Comparison of ENCODE assay signal across 9 cellular contexts in genomic region chr7:127653396-127653795, GRCh38. TPM values are rescaled to one million over a fixed set of nuclear protein-coding genes. Genes with fewer than 3 reads are reported as not detected.
DNase-seq lines count a peak whose midpoint lies in the region; ATAC-seq and TF ChIP-seq lines count a peak whose summit lies in the region.
"Had no signal": no experiment of that assay in that cellular context is flagged by ENCODE, and none has a peak within 500 bp of the region (broad histone marks: within the 10 kb centered on the region; RNA-seq: fewer than 3 reads in every experiment).

No MANE protein-coding gene starts in this region.

- H3K27ac ChIP-seq in DOHH2 (ENCODE audit: low read depth, low read length) (no peak overlapping the region), duodenal mucosa (ENCODE audit: low read depth, low read length) (no peak overlapping the region)

- H3F3A ChIP-seq in DOHH2 (ENCODE audit: control insufficient read depth, insufficient read depth): peaks cover 4% of the 10 kb centered on the region; the same call in 1 of the 2 replicates

- H3K4me2 ChIP-seq in DOHH2 (ENCODE audit: low read length): peak overlapping the region; percentile 79

- H3K4me3 ChIP-seq in DOHH2 (ENCODE audit: low read length) (peak overlapping the region; percentile 93), MG63 (peak overlapping the region; percentile 87), duodenal mucosa (ENCODE audit: low read depth in 1 of 2, low read length in 2 of 2) (peak overlapping the region; percentile 82 to 94), neuron (ENCODE audit: low read length) (peak overlapping the region; percentile 84)

- H4K20me1 ChIP-seq in DOHH2 (ENCODE audit: control insufficient read depth, insufficient read depth, low read depth, low read length): peaks cover 50% of the 10 kb centered on the region

- no peak for DNase-seq in MG63
- DNase-seq in OCI-M2 (lab: John Stamatoyannopoulos, UW; ENCODE audit: unreplicated experiment): no peak
- no peak for DNase-seq in dedifferentiated amniotic fluid mesenchymal stem cell (ENCODE audit: extremely low spot score)
- DNase-seq in DMS153 treated with DMSO at 0.1 percent for 48 hours (lab: John Stamatoyannopoulos, UW; ENCODE audit: unreplicated experiment): no peak

- H3K36me3 ChIP-seq in DOHH2 (ENCODE audit: control insufficient read depth, low read length): peaks cover 62% of the 10 kb centered on the region
- H3K36me3 ChIP-seq in MG63: peaks cover 15% of the 10 kb centered on the region
- H3K36me3 ChIP-seq in duodenal mucosa (ENCODE audit: control insufficient read depth in 1 of 2, insufficient read depth in 2 of 2, low read length in 2 of 2): peaks cover 0 to 15% of the 10 kb centered on the region in 2 donors
- peaks cover 12% of the 10 kb centered on the region for H3K36me3 ChIP-seq in neuron (ENCODE audit: insufficient read depth, low read length)

- TF ChIP-seq CTCF in DOHH2 (IDR thresholded peaks at IDR 0.05; ENCODE audit: low read depth, low read length, poor library complexity, severe bottlenecking): no peak

- no peaks in the 10 kb centered on the region for H3K27me3 ChIP-seq in DOHH2 (ENCODE audit: control insufficient read depth, low read length)
- H3K27me3 ChIP-seq in MG63: no peaks in the 10 kb centered on the region
- no peaks in the 10 kb centered on the region for H3K27me3 ChIP-seq in duodenal mucosa (ENCODE audit: control insufficient read depth in 1 of 2, insufficient read depth in 2 of 2, low read length in 2 of 2)
- H3K27me3 ChIP-seq in neuron (ENCODE audit: insufficient read depth, low read length): no peaks in the 10 kb centered on the region

- peaks cover 74% of the 10 kb centered on the region for H3K79me2 ChIP-seq in DOHH2 (ENCODE audit: control insufficient read depth, low read length)

- H3K9ac ChIP-seq in duodenal mucosa (ENCODE audit: low read depth in 1 of 2, low read length in 2 of 2): peak overlapping the region; percentile 13 to 86

- peaks cover 42% of the 10 kb centered on the region for H3K4me1 ChIP-seq in DOHH2 (ENCODE audit: control insufficient read depth, low read length)
- peaks cover 24 to 28% of the 10 kb centered on the region in 2 donors for H3K4me1 ChIP-seq in duodenal mucosa (ENCODE audit: control insufficient read depth in 1 of 2, insufficient read depth in 2 of 2, low read length in 2 of 2)
- peaks cover 30% of the 10 kb centered on the region for H3K4me1 ChIP-seq in neuron (ENCODE audit: insufficient read depth, low read length)

- H3K9me3 ChIP-seq in DOHH2 (ENCODE audit: control insufficient read depth, insufficient read depth, low read length) (no peaks in the 10 kb centered on the region), MG63 (no peaks in the 10 kb centered on the region), duodenal mucosa (ENCODE audit: control insufficient read depth in 1 of 2, low read length in 2 of 2) (no peaks in the 10 kb centered on the region), neuron (ENCODE audit: low read length) (no peaks in the 10 kb centered on the region)

- no peak for ATAC-seq in GM18868 (IDR thresholded peaks at IDR 0.05; ENCODE audit: unreplicated experiment)

- H3K9me2 ChIP-seq in DOHH2 (replicated peaks; ENCODE audit: control insufficient read depth, low read length): no peaks in the 10 kb centered on the region

- no peak overlapping the region for H2AFZ ChIP-seq in neuron (ENCODE audit: low read depth, low read length)

RNA-seq across cellular contexts. Expression of gene SND1, which starts 1.4 kb away (rescaled TPM):
- 66.2 and 66.4 TPM in 2 replicates for total RNA-seq in MG63 (2014; rRNA removed; shearing (Covaris generic); ENCODE audit: low replicate concordance)

RNA-seq across cellular contexts. Expression of gene PAX4, which starts 35.5 kb away (rescaled TPM):
- not detected in 2 replicates for total RNA-seq in MG63 (2014; rRNA removed; shearing (Covaris generic); ENCODE audit: low replicate concordance)
- total RNA-seq: dermis blood vessel endothelial cell had no signal

RNA-seq across cellular contexts. Expression of gene FSCN3, which starts 59.9 kb away (rescaled TPM):
- total RNA-seq in MG63 (2014; rRNA removed; shearing (Covaris generic); ENCODE audit: low replicate concordance): 1.3 TPM in 1 of 2 replicates, not detected in the other
